24 cellular contexts compared by ENCODE assay signal in genomic region chr7:71808115-71808514, GRCh38.
"Had no signal": no experiment of that assay in that cellular context is flagged by ENCODE, and none has a peak within 500 bp of the region (broad histone marks: within the 10 kb centered on the region; RNA-seq: fewer than 3 reads in every experiment).

No MANE protein-coding gene starts in this region.

- H3K27ac ChIP-seq: left lung, lower lobe of right lung, ovary, right atrium auricular region, right lobe of liver, stomach, testis, thyroid gland, transverse colon, upper lobe of left lung, vagina had no signal

- H3K9me3 ChIP-seq: ovary, right lobe of liver, testis, thyroid gland, vagina had no signal

- FAIRE-seq: keratinocyte had no signal

- H3K36me3 ChIP-seq: left lung, lower lobe of right lung, ovary, right atrium auricular region, right lobe of liver, stomach, thyroid gland, transverse colon, upper lobe of left lung, vagina had no signal

- DNase-seq: hippocampal formation; left colon; left lung; lower lobe of right lung; mammary epithelial cell; mesendoderm; naive B cell; ovary; right lobe of liver; stimulated activated CD4-positive, alpha-beta T cell treated with anti-CD3 and anti-CD28 coated beads, Interleukin-12 subunit alpha, Interleukin-12 subunit beta, amount 100 ng/mL, for 4 hours; stimulated activated CD4-positive, alpha-beta T cell treated with anti-CD3 and anti-CD28 coated beads, Interleukin-15, amount 100 ng/mL, for 24 hours; stimulated activated CD4-positive, alpha-beta T cell treated with anti-CD3 and anti-CD28 coated beads, Interleukin-2, amount 100 ng/mL, for 24 hours; stimulated activated CD4-positive, alpha-beta T cell treated with anti-CD3 and anti-CD28 coated beads, Interleukin-4, amount 100 ng/mL, for 1 hour; stimulated activated naive B cell treated with anti-CD40 and anti-IgM and Interleukin-4, amounts not matched to agents 10 μg/mL and 1 μg/mL and 100 μg/mL, for 72 hours; stimulated activated naive CD8-positive, alpha-beta T cell treated with anti-CD3 and anti-CD28 coated beads, Interleukin-15, Interleukin-2, amounts not matched to agents 100 U/mL and 50 U/mL, for 24 hours; stomach; testis; thyroid gland; transverse colon; upper lobe of left lung had no signal

- H3K4me1 ChIP-seq: left lung, lower lobe of right lung, right atrium auricular region, right lobe of liver, stomach, testis, thyroid gland, transverse colon, upper lobe of left lung, vagina had no signal

- H3K4me3 ChIP-seq: left lung, lower lobe of right lung, ovary, right atrium auricular region, right lobe of liver, stomach, testis, thyroid gland, transverse colon, upper lobe of left lung, vagina had no signal

- ATAC-seq: left colon; left lung; lower lobe of right lung; natural killer cell treated with Interleukin-12 subunit alpha and Interleukin-12 subunit beta and Interleukin-15 and Interleukin-18, amount 100 ng/mL, for 72 hours; right lobe of liver; stimulated activated naive B cell treated with anti-CD40 and anti-IgM and Interleukin-4, amounts not matched to agents 10 μg/mL and 1 μg/mL and 100 μg/mL, for 72 hours; stimulated activated naive CD8-positive, alpha-beta T cell treated with anti-CD3 and anti-CD28 coated beads, Interleukin-15, Interleukin-2, amounts not matched to agents 100 U/mL and 50 U/mL, for 24 hours had no signal
